In genomic region chr3:151887450-151888211, GRCh38 we compare ENCODE assay signal across 9 cellular contexts. TPM values are rescaled to one million over a fixed set of nuclear protein-coding genes. Genes with fewer than 3 reads are reported as not detected.
"Had no signal": no experiment of that assay in that cellular context is flagged by ENCODE, and none has a peak within 500 bp of the region (broad histone marks: within the 10 kb centered on the region; RNA-seq: fewer than 3 reads in every experiment).

No MANE protein-coding gene starts in this region.

RNA-seq across cellular contexts. Expression of gene SUCNR1, which starts 14.2 kb away (rescaled TPM):
- total RNA-seq: activated B cell treated with CpG ODN at 0.5 μM for 24 hours; activated CD8-positive, alpha-beta T cell treated with anti-CD3 and anti-CD28 coated beads for 36 hours; activated T-cell treated with anti-CD3 and anti-CD28 coated beads, Interleukin-2, amount 50 U/mL, for 4 hours; activated T-helper 17 cell treated with anti-CD3 and anti-CD28 coated beads, Interleukin-2, amount 50 U/mL, for 72 hours; cardiac muscle cell; dermis microvascular lymphatic vessel endothelial cell; endothelial cell of umbilical vein; T-cell; T-helper 2 cell treated with Interferon-gamma antibody and Interleukin-4, amounts not matched to agents 100 ng/mL and 5 ng/mL, for 36 hours had no signal
